In genomic region chr7:1918063-1918645, GRCh38 we compare ENCODE assay signal across 2 cellular contexts.
TF ChIP-seq lines count a peak whose summit lies in the region.

No MANE protein-coding gene starts in this region.

TF ChIP-seq in HepG2, 621 proteins besides CTCF, POLR2A, EP300 and RAD21 (continued from another document):
- TF ChIP-seq HNF4G (IDR thresholded peaks at IDR 0.05; ENCODE audit: borderline replicate concordance, low read depth, low read length) = no peak
- no peak for TF ChIP-seq HNF4G (CRISPR knock-in tag; IDR thresholded peaks at IDR 0.05; ENCODE audit: borderline replicate concordance, low read depth)
- no peak for TF ChIP-seq ZBTB38 (CRISPR knock-in tag; IDR thresholded peaks at IDR 0.05)
- no peak for TF ChIP-seq ZNF780A (CRISPR knock-in tag; IDR thresholded peaks at IDR 0.05)
- TF ChIP-seq, protein P1, sequence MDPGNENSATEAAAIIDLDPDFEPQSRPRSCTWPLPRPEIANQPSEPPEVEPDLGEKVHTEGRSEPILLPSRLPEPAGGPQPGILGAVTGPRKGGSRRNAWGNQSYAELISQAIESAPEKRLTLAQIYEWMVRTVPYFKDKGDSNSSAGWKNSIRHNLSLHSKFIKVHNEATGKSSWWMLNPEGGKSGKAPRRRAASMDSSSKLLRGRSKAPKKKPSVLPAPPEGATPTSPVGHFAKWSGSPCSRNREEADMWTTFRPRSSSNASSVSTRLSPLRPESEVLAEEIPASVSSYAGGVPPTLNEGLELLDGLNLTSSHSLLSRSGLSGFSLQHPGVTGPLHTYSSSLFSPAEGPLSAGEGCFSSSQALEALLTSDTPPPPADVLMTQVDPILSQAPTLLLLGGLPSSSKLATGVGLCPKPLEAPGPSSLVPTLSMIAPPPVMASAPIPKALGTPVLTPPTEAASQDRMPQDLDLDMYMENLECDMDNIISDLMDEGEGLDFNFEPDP (CRISPR knock-in tag; conservative IDR thresholded peaks at IDR 0.05) = no peak
- TF ChIP-seq ZNF724P (CRISPR knock-in tag; IDR thresholded peaks at IDR 0.05; ENCODE audit: borderline replicate concordance) = no peak
- TF ChIP-seq, protein P2, sequence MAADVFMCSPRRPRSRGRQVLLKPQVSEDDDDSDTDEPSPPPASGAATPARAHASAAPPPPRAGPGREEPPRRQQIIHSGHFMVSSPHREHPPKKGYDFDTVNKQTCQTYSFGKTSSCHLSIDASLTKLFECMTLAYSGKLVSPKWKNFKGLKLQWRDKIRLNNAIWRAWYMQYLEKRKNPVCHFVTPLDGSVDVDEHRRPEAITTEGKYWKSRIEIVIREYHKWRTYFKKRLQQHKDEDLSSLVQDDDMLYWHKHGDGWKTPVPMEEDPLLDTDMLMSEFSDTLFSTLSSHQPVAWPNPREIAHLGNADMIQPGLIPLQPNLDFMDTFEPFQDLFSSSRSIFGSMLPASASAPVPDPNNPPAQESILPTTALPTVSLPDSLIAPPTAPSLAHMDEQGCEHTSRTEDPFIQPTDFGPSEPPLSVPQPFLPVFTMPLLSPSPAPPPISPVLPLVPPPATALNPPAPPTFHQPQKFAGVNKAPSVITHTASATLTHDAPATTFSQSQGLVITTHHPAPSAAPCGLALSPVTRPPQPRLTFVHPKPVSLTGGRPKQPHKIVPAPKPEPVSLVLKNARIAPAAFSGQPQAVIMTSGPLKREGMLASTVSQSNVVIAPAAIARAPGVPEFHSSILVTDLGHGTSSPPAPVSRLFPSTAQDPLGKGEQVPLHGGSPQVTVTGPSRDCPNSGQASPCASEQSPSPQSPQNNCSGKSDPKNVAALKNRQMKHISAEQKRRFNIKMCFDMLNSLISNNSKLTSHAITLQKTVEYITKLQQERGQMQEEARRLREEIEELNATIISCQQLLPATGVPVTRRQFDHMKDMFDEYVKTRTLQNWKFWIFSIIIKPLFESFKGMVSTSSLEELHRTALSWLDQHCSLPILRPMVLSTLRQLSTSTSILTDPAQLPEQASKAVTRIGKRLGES (CRISPR knock-in tag; IDR thresholded peaks at IDR 0.05; ENCODE audit: borderline replicate concordance) = no peak
- TF ChIP-seq TCF7 (IDR thresholded peaks at IDR 0.05; ENCODE audit: low read depth) = no peak
- no peak for TF ChIP-seq FOXO1 (CRISPR knock-in tag; IDR thresholded peaks at IDR 0.05)
- no peak for TF ChIP-seq ZNF317 (CRISPR knock-in tag; IDR thresholded peaks at IDR 0.05)

TF ChIP-seq in H1, 55 proteins besides CTCF, POLR2A, EP300 and RAD21 (continued from another document):
- TF ChIP-seq TAF7 (optimal IDR thresholded peaks at IDR 0.05; ENCODE audit: borderline replicate concordance, low read depth, low read length) = no peak
- no peak for TF ChIP-seq USF2 (IDR thresholded peaks at IDR 0.05; ENCODE audit: low read length)
- TF ChIP-seq TCF12 (IDR thresholded peaks at IDR 0.05; ENCODE audit: low read depth, low read length) = no peak
